Comparison of ENCODE assay signal across 10 cellular contexts in genomic region chr20:50762435-50763201, GRCh38. TPM values are rescaled to one million over a fixed set of nuclear protein-coding genes. Genes with fewer than 3 reads are reported as not detected.
DNase-seq lines count a peak whose midpoint lies in the region; ATAC-seq and TF ChIP-seq lines count a peak whose summit lies in the region.
"Had no signal": no experiment of that assay in that cellular context is flagged by ENCODE, and none has a peak within 500 bp of the region (broad histone marks: within the 10 kb centered on the region; RNA-seq: fewer than 3 reads in every experiment).

No MANE protein-coding gene starts in this region.

- peaks cover 87% of the 10 kb centered on the region for H3K4me1 ChIP-seq in Caco-2
- peaks cover 0 to 26% (median 6%) of the 10 kb centered on the region in 3 donors for H3K4me1 ChIP-seq in gastroesophageal sphincter
- peaks cover 19% of the 10 kb centered on the region for H3K4me1 ChIP-seq in parathyroid adenoma

- ATAC-seq in gastroesophageal sphincter (peak; percentile 96), GM18861 (IDR thresholded peaks at IDR 0.05; ENCODE audit: unreplicated experiment) (no peak), HG03139 (IDR thresholded peaks at IDR 0.05; ENCODE audit: unreplicated experiment) (no peak)

- 24 to 27% methylated on average over 2 to 10 of the region's 12 CpGs for WGBS in gastroesophageal sphincter (ENCODE audit: low coverage in 1 of 2), 2 donors

- H3K36me3 ChIP-seq in Caco-2 (ENCODE audit: control insufficient read depth, insufficient read depth, low read length) (no peaks in the 10 kb centered on the region), gastroesophageal sphincter (no peaks in the 10 kb centered on the region), parathyroid adenoma (ENCODE audit: control insufficient read depth, insufficient read depth, low read length) (no peaks in the 10 kb centered on the region)

- no peak for TF ChIP-seq EP300 in gastroesophageal sphincter (IDR thresholded peaks at IDR 0.05)

- H3K9ac ChIP-seq in parathyroid adenoma, result no peak overlapping the region
- H3K9ac ChIP-seq: KMS-11 had no signal

- no TSS peak for BruUV-seq in Caco-2 (replicated peaks; lab: Mats Ljungman, UMichigan)

- CTCF ChIA-PET in Caco-2 (lab: Charles Lee) (interaction anchor here (0.5 to 2.2 kb wide), 12 partner anchors 12 to 542 kb away, joined by 3 to 18 read pairs (median 4); partner anchors contain the start of gene ADNP), RWPE1 (lab: Yijun Ruan, JAX) (interaction anchor here (0.5 to 0.7 kb wide), 5 partner anchors 35 to 630 kb away, joined by 3 to 5 read pairs (median 4); no protein-coding TSS in a partner anchor)

- H3K4me3 Mint-ChIP-seq in Caco-2 (ENCODE audit: unreplicated experiment), result peak overlapping the region; percentile 78
- H3K4me3 Mint-ChIP-seq: activated naive CD8-positive, alpha-beta T cell had no signal

- H2AFZ ChIP-seq in parathyroid adenoma, result peak overlapping the region; percentile 77

- H3K27ac ChIP-seq in RWPE1 (peak overlapping the region; percentile 97), gastroesophageal sphincter (peak overlapping the region; percentile 0 to 74 (median 66)), parathyroid adenoma (peak overlapping the region; percentile 82)
- H3K27ac ChIP-seq: KMS-11 had no signal

- H3K27me3 ChIP-seq in Caco-2 (replicated peaks; ENCODE audit: control insufficient read depth, insufficient read depth, low read length), result no peaks in the 10 kb centered on the region
- no peaks in the 10 kb centered on the region for H3K27me3 ChIP-seq in gastroesophageal sphincter
- H3K27me3 ChIP-seq in parathyroid adenoma (ENCODE audit: control insufficient read depth, insufficient read depth, low read length), result no peaks in the 10 kb centered on the region

- H3K9me3 ChIP-seq in Caco-2 (no peaks in the 10 kb centered on the region), gastroesophageal sphincter (no peaks in the 10 kb centered on the region), parathyroid adenoma (ENCODE audit: control insufficient read depth, low read length) (no peaks in the 10 kb centered on the region)

- H3K9me3 Mint-ChIP-seq in Caco-2 (ENCODE audit: unreplicated experiment), result no peaks in the 10 kb centered on the region

- no peaks in the 10 kb centered on the region for H3K27me3 Mint-ChIP-seq in Caco-2 (ENCODE audit: insufficient read depth, unreplicated experiment)

- DNase-seq in Caco-2, result peak; percentile 54 to 72
- DNase-seq in RWPE1 (ENCODE audit: low spot score), result peak; percentile 54
- no peak for DNase-seq in NCI-H1105 treated with DMSO at 0.1 percent for 48 hours (lab: John Stamatoyannopoulos, UW)
- no peak for DNase-seq in iPS-NIHi11 (ENCODE audit: low spot score)

- H3K4me3 ChIP-seq in Caco-2 (ENCODE audit: low read depth, low read length) (no peak overlapping the region), gastroesophageal sphincter (no peak overlapping the region), parathyroid adenoma (ENCODE audit: low read depth, low read length) (no peak overlapping the region)

- POLR2A ChIA-PET in Caco-2 (lab: Charles Lee), result interaction anchor here (0.6 to 2.3 kb wide), 8 partner anchors 13 to 1152 kb away, joined by 3 to 21 read pairs (median 5); partner anchors contain the start of gene PARD6B
- POLR2A ChIA-PET in RWPE1 (lab: Yijun Ruan, JAX; ENCODE audit: low non-redundant PET), result interaction anchor here (0.7 to 1.0 kb wide), 2 partner anchors 28 to 35 kb away, joined by 3 read pairs; no protein-coding TSS in a partner anchor

- no peak overlapping the region for H3K4me2 ChIP-seq in parathyroid adenoma (ENCODE audit: low read length)
- H3K4me2 ChIP-seq: KMS-11 had no signal

- no peak for TF ChIP-seq POLR2A in gastroesophageal sphincter (IDR thresholded peaks at IDR 0.05)

- TF ChIP-seq CTCF in Caco-2 (IDR thresholded peaks at IDR 0.05; ENCODE audit: insufficient read depth in 1 of 2, low read depth in 1 of 2, low read length in 1 of 2, severe bottlenecking in 1 of 2, unreplicated experiment in 1 of 2) (no peak), RWPE1 (conservative IDR thresholded peaks at IDR 0.05; ENCODE audit: low read depth) (no peak), gastroesophageal sphincter (IDR thresholded peaks at IDR 0.05) (peak in 1 of 4 experiments; percentile 25), parathyroid adenoma (IDR thresholded peaks at IDR 0.05) (no peak)

- no peaks in the 10 kb centered on the region for H3K79me2 ChIP-seq in parathyroid adenoma

- intact Hi-C loops in Caco-2 (cut with micrococcal nuclease; ENCODE audit: unreplicated experiment), result loop anchor here (10.0 kb wide), 1 partner anchor 568 kb away; the partner anchor contains the start of gene CEBPB

- H3K4me1 Mint-ChIP-seq in Caco-2 (ENCODE audit: low read depth, unreplicated experiment), result peaks cover 82% of the 10 kb centered on the region

- peaks cover 60% of the 10 kb centered on the region for H3K36me3 Mint-ChIP-seq in Caco-2 (ENCODE audit: insufficient read depth, unreplicated experiment)
- H3K36me3 Mint-ChIP-seq: activated naive CD8-positive, alpha-beta T cell had no signal

- peak overlapping the region; percentile 100 for H3K27ac Mint-ChIP-seq in Caco-2 (ENCODE audit: unreplicated experiment)
- H3K27ac Mint-ChIP-seq: activated naive CD8-positive, alpha-beta T cell had no signal

RNA-seq across cellular contexts. Expression of gene PARD6B, which starts 31.2 kb away (rescaled TPM):
- 153 and 156 TPM in 2 replicates for total RNA-seq in Caco-2 (2022)
- 1 to 10 TPM; 2.4 to 3.8 (median 2.8) TPM for total RNA-seq in gastroesophageal sphincter

RNA-seq across cellular contexts. Expression of gene BCAS4, which starts 32.2 kb away (rescaled TPM):
- total RNA-seq in Caco-2 (2022), result 23.1 and 29.9 TPM in 2 replicates
- 10 to 100 TPM in 1 of 4 donors, 1 to 10 TPM in 3; 4.4 to 18.7 (median 4.7) TPM for total RNA-seq in gastroesophageal sphincter

Comparison
In these comparisons a context has a peak if more than half of its experiments do, and no peak if none do; other contexts are left out.
1. DNase-seq: peak in Caco-2 (2 of 2) and RWPE1 (single experiment); none in NCI-H1105 treated with DMSO at 0.1 percent for 48 hours (single experiment) and iPS-NIHi11 (single experiment).
2. RNA of gene PARD6B, which starts 31.2 kb away (total RNA-seq): 153 to 156 TPM in Caco-2; 2.4 to 3.8 TPM in gastroesophageal sphincter; every median in the first group is over 10 times any median in the second.
3. Peak in every context shown above with its lines, with median percentiles within 50 percentile points of each other: H3K27ac ChIP-seq.